In the genomic region with DNA sequence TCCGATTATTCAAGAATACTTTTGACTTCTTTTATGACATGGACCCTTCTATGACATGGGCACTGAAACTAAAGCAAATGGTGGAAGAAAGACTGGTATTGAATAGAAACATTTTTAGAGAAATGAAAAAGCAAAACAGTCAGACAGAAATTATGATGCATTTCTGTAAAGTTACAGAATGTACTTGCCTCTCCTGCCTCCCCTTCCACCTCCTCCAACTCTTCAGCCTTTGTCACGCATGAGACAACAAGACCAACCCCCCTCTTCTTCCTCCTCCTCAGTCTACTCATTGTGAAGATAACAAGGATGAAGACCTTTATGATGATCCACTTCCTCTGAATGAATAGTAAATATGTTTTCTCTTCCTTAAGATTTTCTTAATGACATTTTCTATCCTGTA, we compare ENCODE assay signal across 18 cellular contexts. TPM values are rescaled to one million over a fixed set of nuclear protein-coding genes. Genes with fewer than 3 reads are reported as not detected.
A peak's percentile ranks its signal among the peaks of the same experiment; 100 is the strongest.
DNase-seq lines count a peak whose midpoint lies in the region; ATAC-seq lines count a peak whose summit lies in the region.
"Had no signal": no experiment of that assay in that cellular context is flagged by ENCODE, and none has a peak within 500 bp of the region (broad histone marks: within the 10 kb centered on the region; RNA-seq: fewer than 3 reads in every experiment).

No MANE protein-coding gene starts in this region.

- intact Hi-C loops in activated naive CD4-positive, alpha-beta T cell treated with anti-CD3 and anti-CD28 coated beads for 36 hours (cut with micrococcal nuclease) = loop anchor here (1.0 kb wide), 3 partner anchors 16 to 100 kb away; no protein-coding TSS in a partner anchor
- intact Hi-C loops in Right ventricle myocardium inferior (cut with DNase I) = no loop called here

- DNase-seq in stimulated activated naive CD4-positive, alpha-beta T cell treated with Interleukin-2 at 50 U/mL for 16 hours (lab: John Stamatoyannopoulos, UW) = peak; percentile 29
- DNase-seq in stimulated activated naive CD4-positive, alpha-beta T cell (lab: John Stamatoyannopoulos, UW) = no peak
- peak; percentile 62 for DNase-seq in activated naive CD4-positive, alpha-beta T cell treated with anti-CD3 and anti-CD28 coated beads for 36 hours
- no peak for DNase-seq in stimulated activated naive CD8-positive, alpha-beta T cell treated with anti-CD3 and anti-CD28 coated beads, Interleukin-15, amount 100 ng/mL, for 72 hours
- DNase-seq in immature natural killer cell (no peak), Right ventricle myocardium inferior (ENCODE audit: missing footprints) (no peak)
- DNase-seq: AML-193; anterior cingulate cortex; Calu3; endodermal cell; left colon; NCI-H2029; NCI-H524 treated with DMSO at 0.1 percent for 48 hours; PC-9; stimulated activated CD8-positive, alpha-beta memory T cell treated with anti-CD3 and anti-CD28 coated beads, Interleukin-4, amount 100 ng/mL, for 48 hours; trophoblast cell had no signal

- peaks cover 55% of the 10 kb centered on the region for H3K4me1 Mint-ChIP-seq in activated naive CD4-positive, alpha-beta T cell treated with anti-CD3 and anti-CD28 coated beads for 36 hours (ENCODE audit: low read depth)
- peaks cover 26% of the 10 kb centered on the region for H3K4me1 Mint-ChIP-seq in stimulated activated naive CD8-positive, alpha-beta T cell treated with anti-CD3 and anti-CD28 coated beads, Interleukin-15, amount 100 ng/mL, for 72 hours
- peaks cover 0 to 1% of the 10 kb centered on the region in 2 donors for H3K4me1 Mint-ChIP-seq in immature natural killer cell
- H3K4me1 Mint-ChIP-seq: endodermal cell had no signal

- ATAC-seq in HG02852 (IDR thresholded peaks at IDR 0.05; ENCODE audit: unreplicated experiment) (peak; percentile 66), Right ventricle myocardium inferior (no peak), HG03378 (IDR thresholded peaks at IDR 0.05; ENCODE audit: unreplicated experiment) (no peak)
- peak; percentile 82 for ATAC-seq in stimulated activated naive CD8-positive, alpha-beta T cell treated with anti-CD3 and anti-CD28 coated beads, Interleukin-15, amount 100 ng/mL, for 72 hours
- ATAC-seq: left colon had no signal

- H3K27ac Mint-ChIP-seq in activated naive CD4-positive, alpha-beta T cell treated with anti-CD3 and anti-CD28 coated beads for 36 hours = peak overlapping the region; percentile 99
- H3K27ac Mint-ChIP-seq in stimulated activated naive CD8-positive, alpha-beta T cell treated with anti-CD3 and anti-CD28 coated beads, Interleukin-15, amount 100 ng/mL, for 72 hours = peak overlapping the region; percentile 83 to 94
- H3K27ac Mint-ChIP-seq in immature natural killer cell = no peak overlapping the region
- H3K27ac Mint-ChIP-seq: endodermal cell had no signal

- H3K27me3 Mint-ChIP-seq in activated naive CD4-positive, alpha-beta T cell treated with anti-CD3 and anti-CD28 coated beads for 36 hours (ENCODE audit: low read depth) = no peaks in the 10 kb centered on the region
- no peaks in the 10 kb centered on the region for H3K27me3 Mint-ChIP-seq in stimulated activated naive CD8-positive, alpha-beta T cell treated with anti-CD3 and anti-CD28 coated beads, Interleukin-15, amount 100 ng/mL, for 72 hours
- H3K27me3 Mint-ChIP-seq in immature natural killer cell (ENCODE audit: low read depth in 3 of 3) = peaks cover 0 to 3% (median 0%) of the 10 kb centered on the region in 3 donors

- H3K4me3 Mint-ChIP-seq in activated naive CD4-positive, alpha-beta T cell treated with anti-CD3 and anti-CD28 coated beads for 36 hours = peak overlapping the region; percentile 32
- H3K4me3 Mint-ChIP-seq in stimulated activated naive CD8-positive, alpha-beta T cell treated with anti-CD3 and anti-CD28 coated beads, Interleukin-15, amount 100 ng/mL, for 72 hours = peak overlapping the region; percentile 35 to 76
- no peak overlapping the region for H3K4me3 Mint-ChIP-seq in immature natural killer cell
- H3K4me3 Mint-ChIP-seq: endodermal cell had no signal

- CTCF ChIA-PET in activated naive CD4-positive, alpha-beta T cell treated with anti-CD3 and anti-CD28 coated beads for 36 hours (lab: Charles Lee) = interaction anchor here (1.2 kb wide), 1 partner anchor 16 kb away, joined by 5 read pairs; no protein-coding TSS in a partner anchor

- peaks cover 2% of the 10 kb centered on the region for H3K9me3 Mint-ChIP-seq in activated naive CD4-positive, alpha-beta T cell treated with anti-CD3 and anti-CD28 coated beads for 36 hours
- no peaks in the 10 kb centered on the region for H3K9me3 Mint-ChIP-seq in stimulated activated naive CD8-positive, alpha-beta T cell treated with anti-CD3 and anti-CD28 coated beads, Interleukin-15, amount 100 ng/mL, for 72 hours
- no peaks in the 10 kb centered on the region for H3K9me3 Mint-ChIP-seq in immature natural killer cell

- peaks cover 11% of the 10 kb centered on the region for H3K36me3 Mint-ChIP-seq in activated naive CD4-positive, alpha-beta T cell treated with anti-CD3 and anti-CD28 coated beads for 36 hours (ENCODE audit: low read depth)
- peaks cover 0 to 9% (median 0%) of the 10 kb centered on the region in 3 donors for H3K36me3 Mint-ChIP-seq in immature natural killer cell

RNA-seq across cellular contexts. Expression of gene HUWE1, which starts 46.3 kb away (rescaled TPM):
- total RNA-seq in activated naive CD4-positive, alpha-beta T cell treated with anti-CD3 and anti-CD28 coated beads for 36 hours = 100 to 1,000 TPM; 596 to 603 TPM
- 10 to 100 TPM in 1 of 3 donors, 1 to 10 TPM in 2; 4.2 to 22.4 (median 4.6) TPM for polyA plus RNA-seq in immature natural killer cell
- 107 TPM for total RNA-seq in Right ventricle myocardium inferior

Comparison
In these comparisons a context has a peak if more than half of its experiments do, and no peak if none do; other contexts are left out.
1. DNase-seq: peak in stimulated activated naive CD4-positive, alpha-beta T cell treated with Interleukin-2 at 50 U/mL for 16 hours (single experiment) and activated naive CD4-positive, alpha-beta T cell treated with anti-CD3 and anti-CD28 coated beads for 36 hours (single experiment); none in stimulated activated naive CD4-positive, alpha-beta T cell (0 of 6), stimulated activated naive CD8-positive, alpha-beta T cell treated with anti-CD3 and anti-CD28 coated beads, Interleukin-15, amount 100 ng/mL, for 72 hours (0 of 2), immature natural killer cell (0 of 3) and Right ventricle myocardium inferior (single experiment).
2. ATAC-seq: peak in HG02852 (single experiment) and stimulated activated naive CD8-positive, alpha-beta T cell treated with anti-CD3 and anti-CD28 coated beads, Interleukin-15, amount 100 ng/mL, for 72 hours (single experiment); none in Right ventricle myocardium inferior (single experiment) and HG03378 (single experiment).
3. H3K27ac Mint-ChIP-seq: peak in activated naive CD4-positive, alpha-beta T cell treated with anti-CD3 and anti-CD28 coated beads for 36 hours (single experiment) and stimulated activated naive CD8-positive, alpha-beta T cell treated with anti-CD3 and anti-CD28 coated beads, Interleukin-15, amount 100 ng/mL, for 72 hours (2 of 2); none in immature natural killer cell (0 of 6).
4. H3K4me3 Mint-ChIP-seq: peak in activated naive CD4-positive, alpha-beta T cell treated with anti-CD3 and anti-CD28 coated beads for 36 hours (single experiment) and stimulated activated naive CD8-positive, alpha-beta T cell treated with anti-CD3 and anti-CD28 coated beads, Interleukin-15, amount 100 ng/mL, for 72 hours (2 of 2); none in immature natural killer cell (0 of 5).